In genomic region chr3:7876741-7877297, GRCh38 we compare ENCODE assay signal across 9 cellular contexts.
A peak's percentile ranks its signal among the peaks of the same experiment; 100 is the strongest.
DNase-seq lines count a peak whose midpoint lies in the region; ATAC-seq and TF ChIP-seq lines count a peak whose summit lies in the region.
"Had no signal": no experiment of that assay in that cellular context is flagged by ENCODE, and none has a peak within 500 bp of the region (broad histone marks: within the 10 kb centered on the region; RNA-seq: fewer than 3 reads in every experiment).

No MANE protein-coding gene starts in this region.

- no peaks in the 10 kb centered on the region for H3K9me3 ChIP-seq in breast epithelium

- no peak for TF ChIP-seq POLR2A in breast epithelium (IDR thresholded peaks at IDR 0.05)

- no peaks in the 10 kb centered on the region for H3K27me3 ChIP-seq in breast epithelium

- H3K27ac Mint-ChIP-seq in MCF 10A (ENCODE audit: low read depth, unreplicated experiment) (peak overlapping the region; percentile 17), mesothelial cell of epicardium (peak overlapping the region; percentile 83)

- no peak overlapping the region for H3K4me3 Mint-ChIP-seq in MCF 10A (ENCODE audit: unreplicated experiment)
- no peak overlapping the region for H3K4me3 Mint-ChIP-seq in mesothelial cell of epicardium

- H3K9me3 Mint-ChIP-seq in MCF 10A (ENCODE audit: unreplicated experiment) (no peaks in the 10 kb centered on the region), mesothelial cell of epicardium (peaks cover 13% of the 10 kb centered on the region)

- CTCF ChIA-PET in MCF 10A (lab: Yijun Ruan, JAX): interaction anchor here (0.6 kb wide), 3 partner anchors 38 to 520 kb away, joined by 3 to 4 read pairs (median 3); no protein-coding TSS in a partner anchor

- ATAC-seq in HG03342 (IDR thresholded peaks at IDR 0.05; ENCODE audit: unreplicated experiment): no peak

- TF ChIP-seq CTCF in MCF 10A (IDR thresholded peaks at IDR 0.05; ENCODE audit: unreplicated experiment): no peak
- no peak for TF ChIP-seq CTCF in breast epithelium (IDR thresholded peaks at IDR 0.05)
- TF ChIP-seq CTCF in mesothelial cell of epicardium (IDR thresholded peaks at IDR 0.05; ENCODE audit: unreplicated experiment): no peak

- H3K4me3 ChIP-seq in breast epithelium: no peak overlapping the region

- no peaks in the 10 kb centered on the region for H3K36me3 ChIP-seq in breast epithelium

- BruUV-seq in MCF 10A (replicated peaks; lab: Mats Ljungman, UMichigan): no TSS peak

- intact Hi-C loops in MCF 10A (cut with micrococcal nuclease): no loop called here
- intact Hi-C loops in breast epithelium (cut with DNase I; ENCODE audit: low total_unique reads): no loop called here
- intact Hi-C loops in posterior cingulate gyrus (cut with DNase I): no loop called here

- no peak overlapping the region for H3K27ac ChIP-seq in breast epithelium

- H3K4me1 ChIP-seq in breast epithelium: no peaks in the 10 kb centered on the region

- H3K4me1 Mint-ChIP-seq in MCF 10A (ENCODE audit: insufficient read depth, unreplicated experiment) (peaks cover 15% of the 10 kb centered on the region), mesothelial cell of epicardium (peaks cover 25% of the 10 kb centered on the region)

- H3K27me3 Mint-ChIP-seq in MCF 10A (ENCODE audit: insufficient read depth, unreplicated experiment) (no peaks in the 10 kb centered on the region), mesothelial cell of epicardium (ENCODE audit: low read depth) (no peaks in the 10 kb centered on the region)

- POLR2A ChIA-PET in MCF 10A (lab: Yijun Ruan, JAX): no interaction called here

- no peaks in the 10 kb centered on the region for H3K36me3 Mint-ChIP-seq in MCF 10A (ENCODE audit: insufficient read depth, unreplicated experiment)
- no peaks in the 10 kb centered on the region for H3K36me3 Mint-ChIP-seq in mesothelial cell of epicardium

- DNase-seq in MCF 10A (ENCODE audit: unreplicated experiment): no peak
- DNase-seq in breast epithelium (ENCODE audit: low spot score in 2 of 2): no peak
- peak; percentile 8 for DNase-seq in activated T-helper 9 cell treated with anti-CD3 and anti-CD28 coated beads, Interleukin-2, amount 50 U/mL, for 16 hours (ENCODE audit: low read depth)
- DNase-seq in mesothelial cell of epicardium (ENCODE audit: low spot score in 2 of 2, unreplicated experiment in 2 of 2): no peak
- DNase-seq in posterior cingulate gyrus: no peak
- DNase-seq in SIG-M5 treated with dmso at 0.1 percent for 504 hours (lab: John Stamatoyannopoulos, UW; ENCODE audit: unreplicated experiment): no peak
- DNase-seq in NCI-H2227 treated with DMSO at 0.1 percent for 48 hours (lab: John Stamatoyannopoulos, UW): no peak
- DNase-seq: NCI-H187 treated with DMSO at 0.1 percent for 48 hours had no signal
